Comparison of ENCODE assay signal across 20 cellular contexts in the genomic region with DNA sequence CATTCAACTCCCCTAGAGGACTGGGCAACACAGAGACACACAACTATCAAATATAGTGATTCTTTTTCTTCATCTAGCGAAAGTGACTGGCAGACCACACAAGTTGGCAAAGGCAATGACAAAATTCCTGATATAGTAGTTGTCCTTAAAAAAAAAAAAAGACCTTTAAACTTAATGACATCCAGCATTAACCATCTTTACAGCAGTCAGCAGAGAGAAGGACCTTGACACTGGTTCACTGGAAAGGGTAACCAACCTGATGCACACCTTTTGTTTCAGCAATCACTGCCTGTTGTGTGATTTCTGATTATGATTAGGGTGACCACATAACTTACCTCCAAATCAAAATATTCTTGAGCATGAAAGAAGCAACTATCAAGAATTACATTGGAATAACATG. TPM values are rescaled to one million over a fixed set of nuclear protein-coding genes. Genes with fewer than 3 reads are reported as not detected.
DNase-seq lines count a peak whose midpoint lies in the region; ATAC-seq, FAIRE-seq and TF ChIP-seq lines count a peak whose summit lies in the region.
"Had no signal": no experiment of that assay in that cellular context is flagged by ENCODE, and none has a peak within 500 bp of the region (broad histone marks: within the 10 kb centered on the region; RNA-seq: fewer than 3 reads in every experiment).

No MANE protein-coding gene starts in this region.

- CTCF ChIA-PET in HEK293 (lab: Yijun Ruan, JAX) = interaction anchor here (1.5 kb wide), 1 partner anchor 10 kb away, joined by 4 read pairs; no protein-coding TSS in a partner anchor

- H3K27me3 ChIP-seq in colonic mucosa = no peaks in the 10 kb centered on the region
- H3K27me3 ChIP-seq in muscle layer of colon (ENCODE audit: control insufficient read depth in 1 of 2, insufficient read depth in 2 of 2, low read length in 2 of 2) = no peaks in the 10 kb centered on the region
- H3K27me3 ChIP-seq in thoracic aorta (replicated peaks; ENCODE audit: insufficient read depth) = no peaks in the 10 kb centered on the region
- H3K27me3 ChIP-seq: BLaER1, gastrocnemius medialis had no signal

- POLR2A ChIA-PET in HEK293 (lab: Yijun Ruan, JAX) = interaction anchor here (0.5 to 2.3 kb wide), 4 partner anchors 26 to 236 kb away, joined by 3 to 9 read pairs (median 4); no protein-coding TSS in a partner anchor

- H3K36me3 ChIP-seq in HEK293 (ENCODE audit: control insufficient read depth in 2 of 2, insufficient read depth in 1 of 2, low read length in 2 of 2) = peaks cover 0 to 3% of the 10 kb centered on the region in 2 experiments; a peak in 1 of 3 replicates
- no peaks in the 10 kb centered on the region for H3K36me3 ChIP-seq in colonic mucosa
- no peaks in the 10 kb centered on the region for H3K36me3 ChIP-seq in muscle layer of colon (ENCODE audit: insufficient read depth, low read length)
- H3K36me3 ChIP-seq in thoracic aorta = no peaks in the 10 kb centered on the region
- H3K36me3 ChIP-seq: BLaER1, gastrocnemius medialis, left lung had no signal

- H3K4me1 ChIP-seq in HEK293 (ENCODE audit: control insufficient read depth, insufficient read depth, low read length) (peaks cover 4% of the 10 kb centered on the region; the same call in 1 of the 2 replicates), colonic mucosa (no peaks in the 10 kb centered on the region), muscle layer of colon (ENCODE audit: insufficient read depth, low read length) (peaks cover 16% of the 10 kb centered on the region), thoracic aorta (ENCODE audit: control insufficient read depth in 1 of 2, low read depth in 2 of 2) (peaks cover 3 to 39% of the 10 kb centered on the region in 2 donors)

- FAIRE-seq in urothelium cell line (lab: Jason Lieb, UNC) = no peak
- FAIRE-seq: endothelial cell of umbilical vein had no signal

- ATAC-seq in thoracic aorta (ENCODE audit: insufficient number of reproducible peaks, low FRiP score, low read depth) = no peak
- ATAC-seq: gastrocnemius medialis; naive thymus-derived CD4-positive, alpha-beta T cell had no signal

- TF ChIP-seq CTCF in HEK293 (tag by site-specific recombination; IDR thresholded peaks at IDR 0.05) (no peak), colonic mucosa (IDR thresholded peaks at IDR 0.05) (no peak), thoracic aorta (IDR thresholded peaks at IDR 0.05) (no peak)

- H3K9ac ChIP-seq in colonic mucosa (ENCODE audit: low read depth in 2 of 2, low read length in 2 of 2) (peak overlapping the region in 1 of 2 donors; percentile 70), muscle layer of colon (ENCODE audit: low read length) (no peak overlapping the region)
- H3K9ac ChIP-seq: BLaER1, SK-N-SH had no signal

- intact Hi-C loops in colonic mucosa (cut with DNase I) = no loop called here

- H3K27ac ChIP-seq in HEK293 (ENCODE audit: extremely low read depth, low read depth, low read length) (no peak overlapping the region), colonic mucosa (peak overlapping the region; percentile 19), muscle layer of colon (ENCODE audit: low read depth, low read length) (peak overlapping the region; percentile 80), thoracic aorta (peak overlapping the region; percentile 67 to 76)
- H3K27ac ChIP-seq: BLaER1 had no signal

- peak; percentile 19 for DNase-seq in colonic mucosa
- DNase-seq in thoracic aorta (ENCODE audit: low spot score) = no peak
- DNase-seq in urothelium cell line (ENCODE audit: low spot score) = no peak
- no peak for DNase-seq in LoVo (ENCODE audit: low spot score)
- no peak for DNase-seq in GOT3 (lab: John Stamatoyannopoulos, UW)
- DNase-seq in SHP77 treated with DMSO at 0.1 percent for 48 hours (lab: John Stamatoyannopoulos, UW) = no peak
- DNase-seq: activated CD4-positive, alpha-beta T cell treated with anti-CD3 and anti-CD28 coated beads, Interleukin-2, amount 50 U/mL, for 48 hours; activated T-cell treated with anti-CD3 and anti-CD28 coated beads, Interleukin-2, amount 50 U/mL, for 1 hour; central memory CD4-positive, alpha-beta T cell; gastrocnemius medialis; left lung; naive thymus-derived CD4-positive, alpha-beta T cell; NCI-H1694; SK-N-SH; stimulated activated CD4-positive, alpha-beta T cell treated with anti-CD3 and anti-CD28 coated beads, Interleukin-1b, Interleukin-23, amount 100 ng/mL, for 48 hours; substantia nigra had no signal

- H3K4me3 ChIP-seq in HEK293 (ENCODE audit: low read depth, low read length) (no peak overlapping the region), colonic mucosa (no peak overlapping the region), muscle layer of colon (ENCODE audit: low read depth in 1 of 2, low read length in 2 of 2) (peak overlapping the region in 1 of 2 donors; percentile 41), thoracic aorta (peak overlapping the region; percentile 87)
- H3K4me3 ChIP-seq: BLaER1, gastrocnemius medialis, left lung had no signal

- no peaks in the 10 kb centered on the region for H3K9me3 ChIP-seq in HEK293 (ENCODE audit: control insufficient read depth, insufficient read depth, low read depth, low read length)
- no peaks in the 10 kb centered on the region for H3K9me3 ChIP-seq in colonic mucosa
- no peaks in the 10 kb centered on the region for H3K9me3 ChIP-seq in muscle layer of colon (ENCODE audit: low read length)
- H3K9me3 ChIP-seq in thoracic aorta = no peaks in the 10 kb centered on the region
- H3K9me3 ChIP-seq: BLaER1, gastrocnemius medialis, left lung, SK-N-SH had no signal

TF ChIP-seq in HEK293, 187 proteins besides CTCF, POLR2A, EP300 and RAD21:
- TF ChIP-seq, protein P1, sequence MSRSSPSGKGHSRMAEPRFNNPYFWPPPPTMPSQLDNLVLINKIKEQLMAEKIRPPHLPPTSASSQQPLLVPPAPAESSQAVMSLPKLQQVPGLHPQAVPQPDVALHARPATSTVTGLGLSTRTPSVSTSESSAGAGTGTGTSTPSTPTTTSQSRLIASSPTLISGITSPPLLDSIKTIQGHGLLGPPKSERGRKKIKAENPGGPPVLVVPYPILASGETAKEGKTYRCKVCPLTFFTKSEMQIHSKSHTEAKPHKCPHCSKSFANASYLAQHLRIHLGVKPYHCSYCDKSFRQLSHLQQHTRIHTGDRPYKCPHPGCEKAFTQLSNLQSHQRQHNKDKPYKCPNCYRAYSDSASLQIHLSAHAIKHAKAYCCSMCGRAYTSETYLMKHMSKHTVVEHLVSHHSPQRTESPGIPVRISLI (tag by site-specific recombination; IDR thresholded peaks at IDR 0.05) = no peak
- TF ChIP-seq ZNF202 (tag by site-specific recombination; IDR thresholded peaks at IDR 0.05; ENCODE audit: borderline replicate concordance) = no peak
- TF ChIP-seq ZNF146 (tag by site-specific recombination; IDR thresholded peaks at IDR 0.05) = 0 out of 2 replicates have a peak, but pooled peaks have one; percentile 2
- TF ChIP-seq ZNF549 (tag by site-specific recombination; IDR thresholded peaks at IDR 0.05) = no peak
- 0 out of 2 replicates have a peak, but pooled peaks have one; percentile 14 for TF ChIP-seq SCRT2 (tag by site-specific recombination; IDR thresholded peaks at IDR 0.05)

RNA-seq across cellular contexts. Expression of a gene that starts 1.7 kb away (rescaled TPM):
- 10 to 100 TPM; 13.1 to 31.5 TPM for total RNA-seq in colonic mucosa
- total RNA-seq in thoracic aorta = 10 to 100 TPM; 20.2 to 22.9 TPM
